Comparison of ENCODE assay signal across 10 cellular contexts in the genomic region with DNA sequence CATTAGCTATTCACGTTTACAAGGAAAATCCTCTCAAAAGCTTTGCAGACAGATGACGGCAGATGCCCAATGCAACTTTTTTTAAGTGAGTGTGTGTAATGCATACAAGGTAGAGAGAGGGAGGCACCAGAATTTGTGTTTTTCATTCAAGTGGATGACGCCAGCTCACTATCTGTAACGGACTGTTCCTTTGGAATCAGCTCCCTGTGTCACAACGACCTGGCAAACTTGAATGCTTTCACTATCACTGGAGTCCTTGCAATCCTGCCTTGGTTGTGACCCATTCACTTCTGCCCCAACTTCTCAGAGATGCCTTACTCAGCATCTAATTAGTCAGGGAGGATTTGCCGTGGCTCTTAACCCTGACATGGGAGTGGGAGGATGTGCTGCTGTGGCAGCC.
DNase-seq lines count a peak whose midpoint lies in the region; TF ChIP-seq lines count a peak whose summit lies in the region.
"Had no signal": no experiment of that assay in that cellular context is flagged by ENCODE, and none has a peak within 500 bp of the region (broad histone marks: within the 10 kb centered on the region; RNA-seq: fewer than 3 reads in every experiment).

No MANE protein-coding gene starts in this region.

- TF ChIP-seq CTCF in stomach (IDR thresholded peaks at IDR 0.05) = no peak

- H3K9me3 ChIP-seq in stomach = no peaks in the 10 kb centered on the region

- DNase-seq in HT1080 (ENCODE audit: low read depth) (peak; percentile 77), amniotic epithelial cell (ENCODE audit: low read depth) (peak; percentile 89), iris pigment epithelial cell (ENCODE audit: low read depth) (peak; percentile 82), stomach (no peak), SK-N-DZ (ENCODE audit: low spot score) (no peak), AML-193 (lab: John Stamatoyannopoulos, UW) (no peak), HuH-7 (ENCODE audit: low spot score) (no peak)
- no peak for DNase-seq in central memory CD4-positive, alpha-beta T cell
- DNase-seq: activated CD4-positive, alpha-beta T cell treated with anti-CD3 and anti-CD28 coated beads for 4 hours; effector memory CD8-positive, alpha-beta T cell had no signal

- no peak overlapping the region for H3K4me3 ChIP-seq in stomach

- no peak for TF ChIP-seq POLR2A in stomach (IDR thresholded peaks at IDR 0.05)

- peak overlapping the region in 3 of 5 donors; percentile 59 to 71 (median 59) for H3K27ac ChIP-seq in stomach

- intact Hi-C loops in stomach (cut with DNase I; ENCODE audit: low total_unique reads) = no loop called here

- no peaks in the 10 kb centered on the region for H3K36me3 ChIP-seq in stomach

- TF ChIP-seq EP300 in stomach (IDR thresholded peaks at IDR 0.05) = peak; percentile 54

- 37 to 58% (median 48%) methylated on average over 6 of the region's 6 CpGs for WGBS in stomach, 5 donors

- H3K27me3 ChIP-seq in stomach = peaks cover 0 to 4% (median 3%) of the 10 kb centered on the region in 3 donors

- H3K4me1 ChIP-seq in stomach = peaks cover 0 to 32% (median 14%) of the 10 kb centered on the region in 4 donors

Comparison
In these comparisons a context has a peak if more than half of its experiments do, and no peak if none do; other contexts are left out.
1. DNase-seq: peak in HT1080 (single experiment), amniotic epithelial cell (single experiment) and iris pigment epithelial cell (single experiment); none in stomach (single experiment), central memory CD4-positive, alpha-beta T cell (single experiment), SK-N-DZ (single experiment), AML-193 (0 of 2) and HuH-7 (single experiment).